8 cellular contexts compared by ENCODE assay signal in the genomic region with DNA sequence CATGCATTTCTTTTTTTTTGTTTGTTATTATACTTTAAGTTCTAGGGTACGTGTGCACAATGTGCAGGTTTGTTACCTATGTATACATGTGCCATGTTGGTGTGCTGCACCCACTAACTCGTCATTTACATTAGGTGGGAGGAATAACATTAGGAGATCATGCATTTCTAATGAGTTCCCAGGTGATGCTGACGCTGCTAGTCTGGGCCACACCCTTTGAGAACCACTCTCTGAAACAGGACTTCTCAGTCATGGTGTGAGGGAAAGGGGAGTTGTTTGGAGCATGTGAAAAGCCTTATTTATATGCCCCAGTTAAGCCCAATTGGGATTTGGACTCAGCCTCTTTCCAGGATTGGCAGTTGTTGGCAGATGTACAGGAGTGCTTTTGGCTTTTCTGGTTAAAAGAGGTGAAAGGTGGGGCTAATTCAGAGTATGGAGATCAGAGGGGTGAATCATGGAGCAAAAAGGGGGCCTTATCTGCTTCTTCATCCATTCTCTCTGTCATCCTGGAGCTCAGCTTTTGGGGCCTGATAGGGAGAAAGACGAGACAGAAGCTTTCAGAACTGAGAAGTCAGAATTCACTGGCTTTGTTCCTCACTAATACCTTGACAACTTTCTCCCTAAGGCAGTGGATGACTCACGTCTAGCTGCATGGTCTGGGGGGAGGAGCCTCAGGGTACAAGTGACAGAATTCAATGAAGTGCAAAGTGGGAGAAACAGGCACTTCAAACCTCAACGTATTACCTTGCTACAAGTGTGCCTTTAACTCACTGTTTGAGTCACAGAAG.
DNase-seq lines count a peak whose midpoint lies in the region; ATAC-seq, FAIRE-seq and TF ChIP-seq lines count a peak whose summit lies in the region.

No MANE protein-coding gene starts in this region.

- peak; percentile 35 for FAIRE-seq in GM12878 (lab: Jason Lieb, UNC)

- ATAC-seq in right cardiac atrium (no peak), GM12878 (peak; percentile 70), sciatic nerve (no peak)
- peak; percentile 50 for ATAC-seq in stimulated activated naive CD8-positive, alpha-beta T cell treated with anti-CD3 and anti-CD28 coated beads, Interleukin-15, amount 100 ng/mL, for 72 hours

- no peaks in the 10 kb centered on the region; the same call in 1 of the 2 replicates for H3K79me2 ChIP-seq in GM12878 (ENCODE audit: control insufficient read depth, insufficient read depth, low read length)

- no peak overlapping the region for H2AFZ ChIP-seq in GM12878 (ENCODE audit: control insufficient read depth, low read depth, low read length)

- H3K27ac Mint-ChIP-seq in stimulated activated naive CD8-positive, alpha-beta T cell treated with anti-CD3 and anti-CD28 coated beads, Interleukin-15, amount 100 ng/mL, for 72 hours = peak overlapping the region in 1 of 2 donors; percentile 62

- no TSS peak for BruUV-seq in GM12878 (replicated peaks; lab: Mats Ljungman, UMichigan)

- intact Hi-C loops in right cardiac atrium (cut with DNase I) (no loop called here), GM12878 (cut with micrococcal nuclease; ENCODE audit: unreplicated experiment) (loop anchor here (10.0 kb wide), 1 partner anchor 429 kb away; no protein-coding TSS in a partner anchor), sciatic nerve (cut with DNase I) (no loop called here)

- no peak overlapping the region for H3K4me3 Mint-ChIP-seq in stimulated activated naive CD8-positive, alpha-beta T cell treated with anti-CD3 and anti-CD28 coated beads, Interleukin-15, amount 100 ng/mL, for 72 hours

- H3K36me3 ChIP-seq in right atrium auricular region (no peaks in the 10 kb centered on the region), GM12878 (ENCODE audit: control insufficient read depth in 2 of 2, insufficient read depth in 2 of 2, low read length in 1 of 2) (peaks cover 6 to 9% of the 10 kb centered on the region in 2 experiments; a peak in 3 of 4 replicates)

- no peak for TF ChIP-seq POLR2A in GM12878 (IDR thresholded peaks at IDR 0.05; ENCODE audit: low read depth, low read length)

- peaks cover 24% of the 10 kb centered on the region for H3K4me1 Mint-ChIP-seq in stimulated activated naive CD8-positive, alpha-beta T cell treated with anti-CD3 and anti-CD28 coated beads, Interleukin-15, amount 100 ng/mL, for 72 hours

- POLR2A ChIA-PET in GM12878 (lab: Charles Lee) = no interaction called here

- H3K27me3 Mint-ChIP-seq in stimulated activated naive CD8-positive, alpha-beta T cell treated with anti-CD3 and anti-CD28 coated beads, Interleukin-15, amount 100 ng/mL, for 72 hours = no peaks in the 10 kb centered on the region

- H3K9ac ChIP-seq in GM12878 (ENCODE audit: control insufficient read depth, insufficient read depth, low read length) = no peak overlapping the region

- CTCF ChIA-PET in GM12878 (lab: Yijun Ruan, JAX) = no interaction called here

- no peak overlapping the region for H3K4me3 ChIP-seq in right atrium auricular region
- no peak overlapping the region for H3K4me3 ChIP-seq in right cardiac atrium (ENCODE audit: low read length)
- no peak overlapping the region for H3K4me3 ChIP-seq in GM12878

- H3K9me3 Mint-ChIP-seq in stimulated activated naive CD8-positive, alpha-beta T cell treated with anti-CD3 and anti-CD28 coated beads, Interleukin-15, amount 100 ng/mL, for 72 hours = no peaks in the 10 kb centered on the region

- H3K27ac ChIP-seq in right atrium auricular region (no peak overlapping the region), right cardiac atrium (ENCODE audit: low read length) (no peak overlapping the region), GM12878 (ENCODE audit: control insufficient read depth, insufficient read depth) (no peak overlapping the region)

- H3K27me3 ChIP-seq in right atrium auricular region (no peaks in the 10 kb centered on the region), right cardiac atrium (ENCODE audit: control insufficient read depth, insufficient read depth) (no peaks in the 10 kb centered on the region), GM12878 (replicated peaks in 1 of 2; ENCODE audit: control insufficient read depth in 2 of 2, insufficient read depth in 2 of 2, low read length in 1 of 2) (no peaks in the 10 kb centered on the region)

- 46% methylated on average over 6 of the region's 6 CpGs for WGBS in right cardiac atrium
- WGBS in GM12878 (ENCODE audit: insufficient coverage, insufficient replicate concordance, low lambda C conversion rate, missing lambda C conversion rate) = 9% methylated on average over 6 of the region's 6 CpGs

- TF ChIP-seq RAD21 in GM12878 (IDR thresholded peaks at IDR 0.05; ENCODE audit: insufficient read depth, low read depth, low read length) = no peak

- TF ChIP-seq EP300 in GM12878 (IDR thresholded peaks at IDR 0.05; ENCODE audit: borderline replicate concordance in 1 of 2, control insufficient read depth in 1 of 2, low read depth in 2 of 2, low read length in 2 of 2) = no peak

- no peaks in the 10 kb centered on the region for H3K4me1 ChIP-seq in right atrium auricular region
- no peaks in the 10 kb centered on the region for H3K4me1 ChIP-seq in right cardiac atrium (ENCODE audit: control insufficient read depth, insufficient read depth, low read length)
- peaks cover 21% of the 10 kb centered on the region for H3K4me1 ChIP-seq in GM12878 (ENCODE audit: control insufficient read depth, insufficient read depth, low read length)

- TF ChIP-seq CTCF in right atrium auricular region (IDR thresholded peaks at IDR 0.05) (no peak), GM12878 (IDR thresholded peaks at IDR 0.05 in 2 of 3, conservative IDR thresholded peaks at IDR 0.05 in 1 of 3; ENCODE audit: control insufficient read depth in 2 of 3, extremely low read depth in 1 of 3, insufficient read depth in 1 of 3, low read depth in 3 of 3, low read length in 3 of 3) (no peak)

- in situ Hi-C loops in GM12878 (cut with MboI) = no loop called here

- DNase-seq in right atrium auricular region (ENCODE audit: low spot score) (peak; percentile 1), right cardiac atrium (no peak), HT1080 (ENCODE audit: low read depth) (peak; percentile 11), GM12878 (ENCODE audit: low read depth, low spot score) (peak; percentile 21), sciatic nerve (ENCODE audit: low spot score) (no peak), NCI-H226 (no peak), ureter (ENCODE audit: low spot score) (no peak)
- DNase-seq in stimulated activated naive CD8-positive, alpha-beta T cell treated with anti-CD3 and anti-CD28 coated beads, Interleukin-15, amount 100 ng/mL, for 72 hours = no peak

- peaks cover 3% of the 10 kb centered on the region; the same call in 1 of the 2 replicates for H4K20me1 ChIP-seq in GM12878 (ENCODE audit: control insufficient read depth, insufficient read depth)

- no peaks in the 10 kb centered on the region for H3K9me3 ChIP-seq in right atrium auricular region
- H3K9me3 ChIP-seq in right cardiac atrium (ENCODE audit: control insufficient read depth, low read length) = no peaks in the 10 kb centered on the region
- no peaks in the 10 kb centered on the region for H3K9me3 ChIP-seq in GM12878 (replicated peaks; ENCODE audit: control insufficient read depth, insufficient read depth, low read length)

- H3K4me2 ChIP-seq in GM12878 (ENCODE audit: control insufficient read depth, insufficient read depth) = no peak overlapping the region

- RAD21 ChIA-PET in GM12878 (lab: Charles Lee; ENCODE audit: unreplicated experiment) = interaction anchor here (1.0 kb wide), 1 partner anchor 429 kb away, joined by 3 read pairs; no protein-coding TSS in a partner anchor

- SMC1A ChIA-PET in GM12878 (lab: Charles Lee; ENCODE audit: uncharacterized antibody, unreplicated experiment) = interaction anchor here (1.9 kb wide), 1 partner anchor 23 kb away, joined by 7 read pairs; no protein-coding TSS in a partner anchor

TF ChIP-seq in GM12878, 131 proteins besides CTCF, POLR2A, EP300 and RAD21 (continues in another document):
- TF ChIP-seq TCF7 (IDR thresholded peaks at IDR 0.05; ENCODE audit: borderline replicate concordance) (no peak), BCLAF1 (IDR thresholded peaks at IDR 0.05) (no peak), MAX (IDR thresholded peaks at IDR 0.05; ENCODE audit: low read depth, low read length) (no peak), RUNX3 (IDR thresholded peaks at IDR 0.05; ENCODE audit: low read length) (0 out of 2 replicates have a peak, but pooled peaks have one; percentile 9), POU2F2 (IDR thresholded peaks at IDR 0.05; ENCODE audit: borderline replicate concordance, low read depth, low read length) (no peak), SUPT20H (IDR thresholded peaks at IDR 0.05; ENCODE audit: borderline replicate concordance, control insufficient read depth, low read depth, low read length) (no peak)

Comparison
In these comparisons a context has a peak if more than half of its experiments do, and no peak if none do; other contexts are left out.
1. DNase-seq: peak in right atrium auricular region (single experiment), HT1080 (single experiment) and GM12878 (single experiment); none in right cardiac atrium (0 of 3), stimulated activated naive CD8-positive, alpha-beta T cell treated with anti-CD3 and anti-CD28 coated beads, Interleukin-15, amount 100 ng/mL, for 72 hours (0 of 2), sciatic nerve (single experiment), NCI-H226 (single experiment) and ureter (single experiment).
2. ATAC-seq: peak in GM12878 (single experiment) and stimulated activated naive CD8-positive, alpha-beta T cell treated with anti-CD3 and anti-CD28 coated beads, Interleukin-15, amount 100 ng/mL, for 72 hours (single experiment); none in right cardiac atrium (0 of 2) and sciatic nerve (single experiment).